8 cellular contexts compared by ENCODE assay signal in genomic region chr15:40845036-40845435, GRCh38.
DNase-seq lines count a peak whose midpoint lies in the region; ATAC-seq and TF ChIP-seq lines count a peak whose summit lies in the region.

No MANE protein-coding gene starts in this region.

- CTCF ChIA-PET in HEK293T (lab: Yijun Ruan, JAX), result interaction anchor here (0.6 to 2.0 kb wide), 2 partner anchors 13 to 89 kb away, joined by 4 to 12 read pairs; no protein-coding TSS in a partner anchor

- H3K27ac Mint-ChIP-seq in dendritic cell treated with granulocyte-macrophage colony-stimulating factor and Interleukin-4, amounts not matched to agents 40 ng/mL and 50 ng/mL, for 4 days, result peak overlapping the region; percentile 93
- peak overlapping the region; percentile 83 for H3K27ac Mint-ChIP-seq in nephron progenitor cell

- H3K9ac ChIP-seq in BLaER1 treated with 17β-estradiol and CSF1 and Interleukin-3, amounts not matched to agents 10 nM and 100 nM, result peak overlapping the region; percentile 74 to 89 (median 84)
- no peak overlapping the region for H3K9ac ChIP-seq in MM.1S (ENCODE audit: low read length)

- peaks cover 36% of the 10 kb centered on the region for H3K36me3 Mint-ChIP-seq in dendritic cell treated with granulocyte-macrophage colony-stimulating factor and Interleukin-4, amounts not matched to agents 40 ng/mL and 50 ng/mL, for 4 days (ENCODE audit: low read depth)
- no peaks in the 10 kb centered on the region for H3K36me3 Mint-ChIP-seq in nephron progenitor cell (ENCODE audit: low read depth)

- no peaks in the 10 kb centered on the region for H3K9me2 ChIP-seq in MM.1S (replicated peaks; ENCODE audit: insufficient read depth, low read length)

- DNase-seq in MM.1S (no peak), nephron progenitor cell (no peak), NCI-H187 treated with DMSO at 0.1 percent for 48 hours (lab: John Stamatoyannopoulos, UW) (no peak), HEK293T (ENCODE audit: extremely low spot score) (no peak)

- peaks cover 0 to 28% (median 6%) of the 10 kb centered on the region in 11 experiments; a peak in 9 of 22 replicates for H4K20me1 ChIP-seq in BLaER1 treated with 17β-estradiol and CSF1 and Interleukin-3, amounts not matched to agents 10 nM and 100 nM
- no peaks in the 10 kb centered on the region for H4K20me1 ChIP-seq in MM.1S (ENCODE audit: insufficient read depth, low read length)

- H3K79me2 ChIP-seq in MM.1S (ENCODE audit: low read length), result peaks cover 49% of the 10 kb centered on the region

- peak overlapping the region; percentile 94 for H2AFZ ChIP-seq in MM.1S (ENCODE audit: low read length)

- H3K9me3 ChIP-seq in BLaER1 treated with 17β-estradiol and CSF1 and Interleukin-3, amounts not matched to agents 10 nM and 100 nM (replicated peaks in 1 of 11), result no peaks in the 10 kb centered on the region
- H3K9me3 ChIP-seq in MM.1S (replicated peaks; ENCODE audit: insufficient read depth, low read length), result no peaks in the 10 kb centered on the region

- H3K4me1 Mint-ChIP-seq in dendritic cell treated with granulocyte-macrophage colony-stimulating factor and Interleukin-4, amounts not matched to agents 40 ng/mL and 50 ng/mL, for 4 days (ENCODE audit: low read depth), result peaks cover 44% of the 10 kb centered on the region
- peaks cover 46% of the 10 kb centered on the region for H3K4me1 Mint-ChIP-seq in nephron progenitor cell

- peaks cover 6% of the 10 kb centered on the region; the same call in 1 of the 2 replicates for H3F3A ChIP-seq in MM.1S (ENCODE audit: insufficient read depth, low read length)

- H3K4me2 ChIP-seq in BLaER1 treated with 17β-estradiol and CSF1 and Interleukin-3, amounts not matched to agents 10 nM and 100 nM, result peak overlapping the region; percentile 77 to 100 (median 95)
- H3K4me2 ChIP-seq in MM.1S (ENCODE audit: low read depth, low read length), result peak overlapping the region; percentile 75

- H3K27ac ChIP-seq in BLaER1 treated with 17β-estradiol and CSF1 and Interleukin-3, amounts not matched to agents 10 nM and 100 nM, result peak overlapping the region; percentile 71 to 82 (median 76); a peak in 19 of 22 replicates
- H3K27ac ChIP-seq in MM.1S (ENCODE audit: low read length), result no peak overlapping the region

- peak overlapping the region; percentile 75 to 96 (median 90) for H3K4me3 ChIP-seq in BLaER1 treated with 17β-estradiol and CSF1 and Interleukin-3, amounts not matched to agents 10 nM and 100 nM
- peak overlapping the region; percentile 77 for H3K4me3 ChIP-seq in MM.1S (ENCODE audit: low read length)

- peak overlapping the region; percentile 97 for H3K4me3 Mint-ChIP-seq in dendritic cell treated with granulocyte-macrophage colony-stimulating factor and Interleukin-4, amounts not matched to agents 40 ng/mL and 50 ng/mL, for 4 days
- peak overlapping the region; percentile 86 for H3K4me3 Mint-ChIP-seq in nephron progenitor cell

- H3K27me3 Mint-ChIP-seq in dendritic cell treated with granulocyte-macrophage colony-stimulating factor and Interleukin-4, amounts not matched to agents 40 ng/mL and 50 ng/mL, for 4 days, result peaks cover 13% of the 10 kb centered on the region
- peaks cover 64% of the 10 kb centered on the region for H3K27me3 Mint-ChIP-seq in nephron progenitor cell (ENCODE audit: low read depth, poor library complexity)

- peaks cover 0 to 6% (median 0%) of the 10 kb centered on the region in 11 experiments; a peak in 5 of 22 replicates for H3K27me3 ChIP-seq in BLaER1 treated with 17β-estradiol and CSF1 and Interleukin-3, amounts not matched to agents 10 nM and 100 nM
- H3K27me3 ChIP-seq in MM.1S (replicated peaks; ENCODE audit: insufficient read depth, low read length), result no peaks in the 10 kb centered on the region

- POLR2A ChIA-PET in HEK293T (lab: Yijun Ruan, JAX), result no interaction called here

- ATAC-seq in GM18868 (IDR thresholded peaks at IDR 0.05; ENCODE audit: unreplicated experiment) (no peak), GM21723 (IDR thresholded peaks at IDR 0.05; ENCODE audit: unreplicated experiment) (no peak)

- peaks cover 35 to 49% (median 44%) of the 10 kb centered on the region in 10 experiments for H3K4me1 ChIP-seq in BLaER1 treated with 17β-estradiol and CSF1 and Interleukin-3, amounts not matched to agents 10 nM and 100 nM
- peaks cover 25% of the 10 kb centered on the region for H3K4me1 ChIP-seq in MM.1S (ENCODE audit: low read length)

- peaks cover 4 to 13% (median 10%) of the 10 kb centered on the region in 11 experiments; a peak in 20 of 22 replicates for H3K36me3 ChIP-seq in BLaER1 treated with 17β-estradiol and CSF1 and Interleukin-3, amounts not matched to agents 10 nM and 100 nM
- no peaks in the 10 kb centered on the region for H3K36me3 ChIP-seq in MM.1S (replicated peaks; ENCODE audit: insufficient read depth, low read length)

- TF ChIP-seq CTCF in MM.1S (IDR thresholded peaks at IDR 0.05; ENCODE audit: low read length) (no peak), nephron progenitor cell (IDR thresholded peaks at IDR 0.05) (no peak)

- intact Hi-C loops in dendritic cell treated with granulocyte-macrophage colony-stimulating factor and Interleukin-4, amounts not matched to agents 40 ng/mL and 50 ng/mL, for 4 days (cut with micrococcal nuclease), result no loop called here

- no peaks in the 10 kb centered on the region for H3K9me3 Mint-ChIP-seq in dendritic cell treated with granulocyte-macrophage colony-stimulating factor and Interleukin-4, amounts not matched to agents 40 ng/mL and 50 ng/mL, for 4 days
- H3K9me3 Mint-ChIP-seq in nephron progenitor cell, result no peaks in the 10 kb centered on the region

TF ChIP-seq in HEK293T, 16 proteins besides CTCF, POLR2A, EP300 and RAD21:
- TF ChIP-seq ARNT (IDR thresholded peaks at IDR 0.05) (no peak), CTBP1 (IDR thresholded peaks at IDR 0.05; ENCODE audit: borderline replicate concordance) (no peak), L3MBTL2 (conservative IDR thresholded peaks at IDR 0.05) (no peak), SUZ12 (IDR thresholded peaks at IDR 0.05) (no peak), FOXK2 (IDR thresholded peaks at IDR 0.05) (no peak), PKNOX1 (IDR thresholded peaks at IDR 0.05) (no peak), TARDBP (IDR thresholded peaks at IDR 0.05) (no peak), ZNF384 (IDR thresholded peaks at IDR 0.05) (no peak), NFRKB (IDR thresholded peaks at IDR 0.05) (no peak), SP1 (IDR thresholded peaks at IDR 0.05) (no peak), ELF4 (IDR thresholded peaks at IDR 0.05) (no peak), FOXA1 (IDR thresholded peaks at IDR 0.05) (no peak), LEF1 (IDR thresholded peaks at IDR 0.05; ENCODE audit: borderline replicate concordance) (no peak), BHLHE40 (IDR thresholded peaks at IDR 0.05; ENCODE audit: borderline replicate concordance) (no peak)
